In genomic region chr3:157491136-157491535, GRCh38 we compare ENCODE assay signal across 16 cellular contexts. TPM values are rescaled to one million over a fixed set of nuclear protein-coding genes. Genes with fewer than 3 reads are reported as not detected.
"Had no signal": no experiment of that assay in that cellular context is flagged by ENCODE, and none has a peak within 500 bp of the region (broad histone marks: within the 10 kb centered on the region; RNA-seq: fewer than 3 reads in every experiment).

No MANE protein-coding gene starts in this region.

- DNase-seq: activated naive CD8-positive, alpha-beta T cell treated with anti-CD3 and anti-CD28 coated beads, Interleukin-2, amount 10 ng/mL, durations not matched to agents 7 days and 5 days; brain microvascular endothelial cell; effector CD8-positive, alpha-beta T cell; foreskin fibroblast; hippocampal formation; left ventricle myocardium superior; mesenchymal stem cell; natural killer cell; stimulated activated CD4-positive, alpha-beta T cell treated with anti-CD3 and anti-CD28 coated beads, Interleukin-15, amount 100 ng/mL, for 24 hours; stimulated activated CD4-positive, alpha-beta T cell treated with anti-CD3 and anti-CD28 coated beads, Interleukin-4, amount 100 ng/mL, for 1 hour; stimulated activated naive B cell treated with anti-CD40 and anti-IgM and Interleukin-4, amounts not matched to agents 10 μg/mL and 1 μg/mL and 100 μg/mL, for 72 hours; tibial artery; uterus had no signal

- ATAC-seq: left ventricle myocardium superior; natural killer cell; stimulated activated naive B cell treated with anti-CD40 and anti-IgM and Interleukin-4, amounts not matched to agents 10 μg/mL and 1 μg/mL and 100 μg/mL, for 72 hours had no signal

- H3K9me3 Mint-ChIP-seq: activated naive CD8-positive, alpha-beta T cell treated with anti-CD3 and anti-CD28 coated beads, Interleukin-2, amount 10 ng/mL, durations not matched to agents 7 days and 5 days; activated T-helper 1 cell treated with anti-CD3 and anti-CD28 coated beads, Interleukin-12 subunit alpha, Interleukin-12 subunit beta, Interleukin-2, Interleukin-4 antibody, amounts not matched to agents 30 ng/mL and 10 ng/mL and 1 ng/mL, durations not matched to agents 14 hours and 24 hours and 36 hours; stimulated activated naive B cell treated with anti-CD40 and anti-IgM and Interleukin-4, amounts not matched to agents 10 μg/mL and 1 μg/mL and 100 μg/mL, for 72 hours had no signal

- H3K36me3 Mint-ChIP-seq: activated naive CD8-positive, alpha-beta T cell treated with anti-CD3 and anti-CD28 coated beads, Interleukin-2, amount 10 ng/mL, durations not matched to agents 7 days and 5 days; natural killer cell; stimulated activated naive B cell treated with anti-CD40 and anti-IgM and Interleukin-4, amounts not matched to agents 10 μg/mL and 1 μg/mL and 100 μg/mL, for 72 hours had no signal

- H3K4me3 Mint-ChIP-seq: activated naive CD8-positive, alpha-beta T cell treated with anti-CD3 and anti-CD28 coated beads, Interleukin-2, amount 10 ng/mL, durations not matched to agents 7 days and 5 days; activated T-helper 1 cell treated with anti-CD3 and anti-CD28 coated beads, Interleukin-12 subunit alpha, Interleukin-12 subunit beta, Interleukin-2, Interleukin-4 antibody, amounts not matched to agents 30 ng/mL and 10 ng/mL and 1 ng/mL, durations not matched to agents 14 hours and 24 hours and 36 hours; natural killer cell; stimulated activated naive B cell treated with anti-CD40 and anti-IgM and Interleukin-4, amounts not matched to agents 10 μg/mL and 1 μg/mL and 100 μg/mL, for 72 hours had no signal

- H3K27me3 Mint-ChIP-seq: progenitor cell of endocrine pancreas had no signal

- H3K4me1 Mint-ChIP-seq: activated naive CD8-positive, alpha-beta T cell treated with anti-CD3 and anti-CD28 coated beads, Interleukin-2, amount 10 ng/mL, durations not matched to agents 7 days and 5 days; natural killer cell had no signal

- H3K27ac Mint-ChIP-seq: activated naive CD8-positive, alpha-beta T cell treated with anti-CD3 and anti-CD28 coated beads, Interleukin-2, amount 10 ng/mL, durations not matched to agents 7 days and 5 days; activated T-helper 1 cell treated with anti-CD3 and anti-CD28 coated beads, Interleukin-12 subunit alpha, Interleukin-12 subunit beta, Interleukin-2, Interleukin-4 antibody, amounts not matched to agents 30 ng/mL and 10 ng/mL and 1 ng/mL, durations not matched to agents 14 hours and 24 hours and 36 hours; natural killer cell; progenitor cell of endocrine pancreas; stimulated activated naive B cell treated with anti-CD40 and anti-IgM and Interleukin-4, amounts not matched to agents 10 μg/mL and 1 μg/mL and 100 μg/mL, for 72 hours had no signal

RNA-seq across cellular contexts. Expression of gene VEPH1, which starts 12.1 kb away (rescaled TPM):
- total RNA-seq: activated CD8-positive, alpha-beta memory T cell treated with anti-CD3 and anti-CD28 coated beads for 36 hours; activated naive CD8-positive, alpha-beta T cell treated with anti-CD3 and anti-CD28 coated beads, Interleukin-2, amount 10 ng/mL, durations not matched to agents 7 days and 5 days; activated T-helper 1 cell treated with anti-CD3 and anti-CD28 coated beads, Interleukin-12 subunit alpha, Interleukin-12 subunit beta, Interleukin-2, Interleukin-4 antibody, amounts not matched to agents 30 ng/mL and 10 ng/mL and 1 ng/mL, durations not matched to agents 14 hours and 24 hours and 36 hours had no signal

RNA-seq across cellular contexts. Expression of gene PTX3, which starts 54.5 kb away (rescaled TPM):
- total RNA-seq: activated CD8-positive, alpha-beta memory T cell treated with anti-CD3 and anti-CD28 coated beads for 36 hours; activated T-helper 1 cell treated with anti-CD3 and anti-CD28 coated beads, Interleukin-12 subunit alpha, Interleukin-12 subunit beta, Interleukin-2, Interleukin-4 antibody, amounts not matched to agents 30 ng/mL and 10 ng/mL and 1 ng/mL, durations not matched to agents 14 hours and 24 hours and 36 hours had no signal
